2 cellular contexts compared by ENCODE assay signal in the genomic region with DNA sequence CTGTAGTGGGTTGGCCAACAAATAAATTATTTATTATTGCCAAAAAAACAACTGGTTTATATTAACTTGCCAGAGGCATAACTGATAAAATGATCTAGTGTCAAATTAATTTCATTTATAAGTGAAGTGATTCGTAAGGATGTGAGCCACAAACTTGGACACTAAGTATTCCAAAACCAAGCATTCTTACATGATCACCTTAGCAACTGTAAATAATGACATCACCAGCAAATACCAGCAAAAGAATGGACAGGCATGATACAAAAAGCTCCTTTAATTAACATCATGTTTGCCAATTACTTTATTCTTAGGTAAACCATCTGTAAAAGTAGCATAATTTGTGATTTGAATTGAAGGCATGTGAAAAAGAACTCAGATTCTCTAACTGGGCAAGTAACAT.
TF ChIP-seq lines count a peak whose summit lies in the region.

No MANE protein-coding gene starts in this region.

TF ChIP-seq in IMR-90, 13 proteins besides CTCF, POLR2A, EP300 and RAD21:
- TF ChIP-seq, protein P1, sequence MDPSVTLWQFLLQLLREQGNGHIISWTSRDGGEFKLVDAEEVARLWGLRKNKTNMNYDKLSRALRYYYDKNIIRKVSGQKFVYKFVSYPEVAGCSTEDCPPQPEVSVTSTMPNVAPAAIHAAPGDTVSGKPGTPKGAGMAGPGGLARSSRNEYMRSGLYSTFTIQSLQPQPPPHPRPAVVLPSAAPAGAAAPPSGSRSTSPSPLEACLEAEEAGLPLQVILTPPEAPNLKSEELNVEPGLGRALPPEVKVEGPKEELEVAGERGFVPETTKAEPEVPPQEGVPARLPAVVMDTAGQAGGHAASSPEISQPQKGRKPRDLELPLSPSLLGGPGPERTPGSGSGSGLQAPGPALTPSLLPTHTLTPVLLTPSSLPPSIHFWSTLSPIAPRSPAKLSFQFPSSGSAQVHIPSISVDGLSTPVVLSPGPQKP (IDR thresholded peaks at IDR 0.05; ENCODE audit: borderline replicate concordance, low read depth, low read length) = no peak
- TF ChIP-seq, protein P2, sequence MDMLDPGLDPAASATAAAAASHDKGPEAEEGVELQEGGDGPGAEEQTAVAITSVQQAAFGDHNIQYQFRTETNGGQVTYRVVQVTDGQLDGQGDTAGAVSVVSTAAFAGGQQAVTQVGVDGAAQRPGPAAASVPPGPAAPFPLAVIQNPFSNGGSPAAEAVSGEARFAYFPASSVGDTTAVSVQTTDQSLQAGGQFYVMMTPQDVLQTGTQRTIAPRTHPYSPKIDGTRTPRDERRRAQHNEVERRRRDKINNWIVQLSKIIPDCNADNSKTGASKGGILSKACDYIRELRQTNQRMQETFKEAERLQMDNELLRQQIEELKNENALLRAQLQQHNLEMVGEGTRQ (IDR thresholded peaks at IDR 0.05; ENCODE audit: low read depth, low read length) = no peak
- no peak for TF ChIP-seq SMC3 (IDR thresholded peaks at IDR 0.05; ENCODE audit: low read depth, low read length)
- no peak for TF ChIP-seq MAFK (IDR thresholded peaks at IDR 0.05; ENCODE audit: low read depth, low read length)
- TF ChIP-seq FOS (IDR thresholded peaks at IDR 0.05; ENCODE audit: low read depth, low read length) = no peak
- TF ChIP-seq RCOR1 (IDR thresholded peaks at IDR 0.05; ENCODE audit: insufficient replicate concordance, low read length) = no peak
- TF ChIP-seq CEBPB (IDR thresholded peaks at IDR 0.05; ENCODE audit: low read depth, low read length) = no peak
- TF ChIP-seq RFX5 (IDR thresholded peaks at IDR 0.05; ENCODE audit: low read depth, low read length) = no peak
- no peak for TF ChIP-seq NFE2L2 (IDR thresholded peaks at IDR 0.05; ENCODE audit: low read depth, low read length)
- TF ChIP-seq CHD1 (IDR thresholded peaks at IDR 0.05; ENCODE audit: low read depth, low read length) = no peak
- no peak for TF ChIP-seq BHLHE40 (IDR thresholded peaks at IDR 0.05; ENCODE audit: low read depth, low read length)
- TF ChIP-seq MXI1 (IDR thresholded peaks at IDR 0.05; ENCODE audit: borderline replicate concordance, low read depth, low read length) = no peak
- TF ChIP-seq MAZ (IDR thresholded peaks at IDR 0.05; ENCODE audit: borderline replicate concordance, low read depth, low read length) = no peak

TF ChIP-seq in K562, 482 proteins besides CTCF, POLR2A, EP300 and RAD21:
- TF ChIP-seq TCF3 (CRISPR knock-in tag; IDR thresholded peaks at IDR 0.05) (no peak), COPS2 (conservative IDR thresholded peaks at IDR 0.05) (no peak), TCFL5 (CRISPR knock-in tag; conservative IDR thresholded peaks at IDR 0.05) (no peak)
- TF ChIP-seq, protein P3, sequence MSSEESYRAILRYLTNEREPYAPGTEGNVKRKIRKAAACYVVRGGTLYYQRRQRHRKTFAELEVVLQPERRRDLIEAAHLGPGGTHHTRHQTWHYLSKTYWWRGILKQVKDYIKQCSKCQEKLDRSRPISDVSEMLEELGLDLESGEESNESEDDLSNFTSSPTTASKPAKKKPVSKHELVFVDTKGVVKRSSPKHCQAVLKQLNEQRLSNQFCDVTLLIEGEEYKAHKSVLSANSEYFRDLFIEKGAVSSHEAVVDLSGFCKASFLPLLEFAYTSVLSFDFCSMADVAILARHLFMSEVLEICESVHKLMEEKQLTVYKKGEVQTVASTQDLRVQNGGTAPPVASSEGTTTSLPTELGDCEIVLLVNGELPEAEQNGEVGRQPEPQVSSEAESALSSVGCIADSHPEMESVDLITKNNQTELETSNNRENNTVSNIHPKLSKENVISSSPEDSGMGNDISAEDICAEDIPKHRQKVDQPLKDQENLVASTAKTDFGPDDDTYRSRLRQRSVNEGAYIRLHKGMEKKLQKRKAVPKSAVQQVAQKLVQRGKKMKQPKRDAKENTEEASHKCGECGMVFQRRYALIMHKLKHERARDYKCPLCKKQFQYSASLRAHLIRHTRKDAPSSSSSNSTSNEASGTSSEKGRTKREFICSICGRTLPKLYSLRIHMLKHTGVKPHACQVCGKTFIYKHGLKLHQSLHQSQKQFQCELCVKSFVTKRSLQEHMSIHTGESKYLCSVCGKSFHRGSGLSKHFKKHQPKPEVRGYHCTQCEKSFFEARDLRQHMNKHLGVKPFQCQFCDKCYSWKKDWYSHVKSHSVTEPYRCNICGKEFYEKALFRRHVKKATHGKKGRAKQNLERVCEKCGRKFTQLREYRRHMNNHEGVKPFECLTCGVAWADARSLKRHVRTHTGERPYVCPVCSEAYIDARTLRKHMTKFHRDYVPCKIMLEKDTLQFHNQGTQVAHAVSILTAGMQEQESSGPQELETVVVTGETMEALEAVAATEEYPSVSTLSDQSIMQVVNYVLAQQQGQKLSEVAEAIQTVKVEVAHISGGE (CRISPR knock-in tag; IDR thresholded peaks at IDR 0.05) = no peak
- TF ChIP-seq, protein P4, sequence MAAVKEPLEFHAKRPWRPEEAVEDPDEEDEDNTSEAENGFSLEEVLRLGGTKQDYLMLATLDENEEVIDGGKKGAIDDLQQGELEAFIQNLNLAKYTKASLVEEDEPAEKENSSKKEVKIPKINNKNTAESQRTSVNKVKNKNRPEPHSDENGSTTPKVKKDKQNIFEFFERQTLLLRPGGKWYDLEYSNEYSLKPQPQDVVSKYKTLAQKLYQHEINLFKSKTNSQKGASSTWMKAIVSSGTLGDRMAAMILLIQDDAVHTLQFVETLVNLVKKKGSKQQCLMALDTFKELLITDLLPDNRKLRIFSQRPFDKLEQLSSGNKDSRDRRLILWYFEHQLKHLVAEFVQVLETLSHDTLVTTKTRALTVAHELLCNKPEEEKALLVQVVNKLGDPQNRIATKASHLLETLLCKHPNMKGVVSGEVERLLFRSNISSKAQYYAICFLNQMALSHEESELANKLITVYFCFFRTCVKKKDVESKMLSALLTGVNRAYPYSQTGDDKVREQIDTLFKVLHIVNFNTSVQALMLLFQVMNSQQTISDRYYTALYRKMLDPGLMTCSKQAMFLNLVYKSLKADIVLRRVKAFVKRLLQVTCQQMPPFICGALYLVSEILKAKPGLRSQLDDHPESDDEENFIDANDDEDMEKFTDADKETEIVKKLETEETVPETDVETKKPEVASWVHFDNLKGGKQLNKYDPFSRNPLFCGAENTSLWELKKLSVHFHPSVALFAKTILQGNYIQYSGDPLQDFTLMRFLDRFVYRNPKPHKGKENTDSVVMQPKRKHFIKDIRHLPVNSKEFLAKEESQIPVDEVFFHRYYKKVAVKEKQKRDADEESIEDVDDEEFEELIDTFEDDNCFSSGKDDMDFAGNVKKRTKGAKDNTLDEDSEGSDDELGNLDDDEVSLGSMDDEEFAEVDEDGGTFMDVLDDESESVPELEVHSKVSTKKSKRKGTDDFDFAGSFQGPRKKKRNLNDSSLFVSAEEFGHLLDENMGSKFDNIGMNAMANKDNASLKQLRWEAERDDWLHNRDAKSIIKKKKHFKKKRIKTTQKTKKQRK (IDR thresholded peaks at IDR 0.05; ENCODE audit: borderline replicate concordance, low read depth, low read length) = no peak
